In genomic region chr21:44874240-44874496, GRCh38 we compare ENCODE assay signal across 7 cellular contexts. TPM values are rescaled to one million over a fixed set of nuclear protein-coding genes. Genes with fewer than 3 reads are reported as not detected.
DNase-seq lines count a peak whose midpoint lies in the region; ATAC-seq, FAIRE-seq and TF ChIP-seq lines count a peak whose summit lies in the region.

No MANE protein-coding gene starts in this region.

- no peak for DNase-seq in GM23338 (ENCODE audit: low spot score)
- no peak for DNase-seq in epithelial cell of prostate (ENCODE audit: low read depth, low spot score)
- DNase-seq in pons (ENCODE audit: low spot score) = peak; percentile 24
- DNase-seq in D721Med (ENCODE audit: insufficient read length, low spot score) = no peak
- DNase-seq in epidermal melanocyte (ENCODE audit: insufficient read length, low spot score) = no peak

- no peaks in the 10 kb centered on the region for H3K9me3 Mint-ChIP-seq in GM23338

- H3K4me2 ChIP-seq in GM23338 (peak overlapping the region; percentile 96), OCI-LY3 (ENCODE audit: low read length) (peak overlapping the region; percentile 99)

- H3K79me2 ChIP-seq in GM23338 (replicated peaks; ENCODE audit: insufficient read depth) (peaks cover 38% of the 10 kb centered on the region), OCI-LY3 (ENCODE audit: low read length) (peaks cover 33% of the 10 kb centered on the region)

- peaks cover 4% of the 10 kb centered on the region; the same call in 1 of the 2 replicates for H3F3A ChIP-seq in GM23338 (replicated peaks; ENCODE audit: low read depth)

- H3K27ac ChIP-seq in GM23338 (ENCODE audit: low read depth) = no peak overlapping the region
- H3K27ac ChIP-seq in OCI-LY3 (ENCODE audit: low read length) = peak overlapping the region; percentile 51
- peak overlapping the region; percentile 81 for H3K27ac ChIP-seq in epithelial cell of prostate

- FAIRE-seq in D721Med (lab: Jason Lieb, UNC) = no peak

- H3K9ac ChIP-seq in OCI-LY3 (ENCODE audit: low read length) = peak overlapping the region; percentile 73

- H3K36me3 ChIP-seq in GM23338 (ENCODE audit: insufficient read depth) (no peaks in the 10 kb centered on the region), OCI-LY3 (replicated peaks; ENCODE audit: low read depth, low read length) (no peaks in the 10 kb centered on the region)

- H3K9me3 ChIP-seq in OCI-LY3 (ENCODE audit: insufficient read depth, low read length) = no peaks in the 10 kb centered on the region

- TF ChIP-seq CTCF in GM23338 (conservative IDR thresholded peaks at IDR 0.05; ENCODE audit: low read depth in 2 of 2) (no peak), OCI-LY3 (IDR thresholded peaks at IDR 0.05; ENCODE audit: low read depth, low read length) (no peak), D721Med (IDR thresholded peaks at IDR 0.05; ENCODE audit: insufficient read depth, missing control alignments) (no peak)

- H3K4me1 Mint-ChIP-seq in GM23338 = peaks cover 27% of the 10 kb centered on the region

- peaks cover 28% of the 10 kb centered on the region for H3K27me3 Mint-ChIP-seq in GM23338 (ENCODE audit: insufficient read depth, low read depth, poor library complexity)

- H3K4me1 ChIP-seq in GM23338 (ENCODE audit: insufficient read depth) (peaks cover 24% of the 10 kb centered on the region), OCI-LY3 (ENCODE audit: low read length) (peaks cover 36% of the 10 kb centered on the region)

- H3K36me3 Mint-ChIP-seq in GM23338 (ENCODE audit: low read depth) = peaks cover 4% of the 10 kb centered on the region; the same call in 1 of the 3 replicates

- H3K27me3 ChIP-seq in GM23338 (ENCODE audit: insufficient read depth) = peaks cover 27% of the 10 kb centered on the region
- H3K27me3 ChIP-seq in OCI-LY3 (ENCODE audit: low read depth, low read length) = no peaks in the 10 kb centered on the region

- H4K20me1 ChIP-seq in GM23338 (replicated peaks; ENCODE audit: insufficient read depth) = peaks cover 38% of the 10 kb centered on the region
- H4K20me1 ChIP-seq in OCI-LY3 (ENCODE audit: insufficient read depth, low read length) = peaks cover 26% of the 10 kb centered on the region

- H2AFZ ChIP-seq in GM23338 (peak overlapping the region; percentile 96), OCI-LY3 (ENCODE audit: low read depth, low read length) (peak overlapping the region; percentile 43; the same call in 1 of the 2 replicates)

- H3K4me3 Mint-ChIP-seq in GM23338 = peak overlapping the region; percentile 82

- no peak overlapping the region for H3K27ac Mint-ChIP-seq in GM23338

- no peaks in the 10 kb centered on the region for H3K9me2 ChIP-seq in GM23338 (ENCODE audit: insufficient read depth)

- H3K4me3 ChIP-seq in GM23338 (peak overlapping the region; percentile 92), OCI-LY3 (ENCODE audit: low read length) (peak overlapping the region; percentile 94)

- ATAC-seq in GM23338 (peak; percentile 4; the same call in 2 of the 3 replicates), GM18868 (IDR thresholded peaks at IDR 0.05; ENCODE audit: unreplicated experiment) (no peak)

TF ChIP-seq in GM23338, 12 proteins besides CTCF, POLR2A, EP300 and RAD21:
- TF ChIP-seq, protein P1, sequence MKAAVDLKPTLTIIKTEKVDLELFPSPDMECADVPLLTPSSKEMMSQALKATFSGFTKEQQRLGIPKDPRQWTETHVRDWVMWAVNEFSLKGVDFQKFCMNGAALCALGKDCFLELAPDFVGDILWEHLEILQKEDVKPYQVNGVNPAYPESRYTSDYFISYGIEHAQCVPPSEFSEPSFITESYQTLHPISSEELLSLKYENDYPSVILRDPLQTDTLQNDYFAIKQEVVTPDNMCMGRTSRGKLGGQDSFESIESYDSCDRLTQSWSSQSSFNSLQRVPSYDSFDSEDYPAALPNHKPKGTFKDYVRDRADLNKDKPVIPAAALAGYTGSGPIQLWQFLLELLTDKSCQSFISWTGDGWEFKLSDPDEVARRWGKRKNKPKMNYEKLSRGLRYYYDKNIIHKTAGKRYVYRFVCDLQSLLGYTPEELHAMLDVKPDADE (IDR thresholded peaks at IDR 0.05) = no peak
- peak; percentile 33 for TF ChIP-seq EZH2 (IDR thresholded peaks at IDR 0.05; ENCODE audit: low read depth, unreplicated experiment)

RNA-seq across cellular contexts. Expression of gene PTTG1IP, which starts 0.7 kb away (rescaled TPM):
- total RNA-seq in GM23338 (2014; rRNA removed; shearing (Covaris generic)) = 168 and 172 TPM in 2 replicates
- 96.0 and 99.9 TPM in 2 replicates for polyA plus RNA-seq in GM23338 (2016; fragmentation: Nextera tagmentation; extraction: Ambion mirVana)

RNA-seq across cellular contexts. Expression of gene ITGB2, which starts 46.5 kb away (rescaled TPM):
- total RNA-seq in GM23338 (2014; rRNA removed; shearing (Covaris generic)) = 0.63 TPM in 1 of 2 replicates, not detected in the other
- polyA plus RNA-seq in GM23338 (2016; fragmentation: Nextera tagmentation; extraction: Ambion mirVana) = 0.40 and 0.44 TPM in 2 replicates

RNA-seq across cellular contexts. Expression of gene SUMO3, which starts 56.3 kb away (rescaled TPM):
- 91.9 and 103 TPM in 2 replicates for total RNA-seq in GM23338 (2014; rRNA removed; shearing (Covaris generic))
- polyA plus RNA-seq in GM23338 (2016; fragmentation: Nextera tagmentation; extraction: Ambion mirVana) = 90.6 and 90.8 TPM in 2 replicates
